14 cellular contexts compared by ENCODE assay signal in the genomic region with DNA sequence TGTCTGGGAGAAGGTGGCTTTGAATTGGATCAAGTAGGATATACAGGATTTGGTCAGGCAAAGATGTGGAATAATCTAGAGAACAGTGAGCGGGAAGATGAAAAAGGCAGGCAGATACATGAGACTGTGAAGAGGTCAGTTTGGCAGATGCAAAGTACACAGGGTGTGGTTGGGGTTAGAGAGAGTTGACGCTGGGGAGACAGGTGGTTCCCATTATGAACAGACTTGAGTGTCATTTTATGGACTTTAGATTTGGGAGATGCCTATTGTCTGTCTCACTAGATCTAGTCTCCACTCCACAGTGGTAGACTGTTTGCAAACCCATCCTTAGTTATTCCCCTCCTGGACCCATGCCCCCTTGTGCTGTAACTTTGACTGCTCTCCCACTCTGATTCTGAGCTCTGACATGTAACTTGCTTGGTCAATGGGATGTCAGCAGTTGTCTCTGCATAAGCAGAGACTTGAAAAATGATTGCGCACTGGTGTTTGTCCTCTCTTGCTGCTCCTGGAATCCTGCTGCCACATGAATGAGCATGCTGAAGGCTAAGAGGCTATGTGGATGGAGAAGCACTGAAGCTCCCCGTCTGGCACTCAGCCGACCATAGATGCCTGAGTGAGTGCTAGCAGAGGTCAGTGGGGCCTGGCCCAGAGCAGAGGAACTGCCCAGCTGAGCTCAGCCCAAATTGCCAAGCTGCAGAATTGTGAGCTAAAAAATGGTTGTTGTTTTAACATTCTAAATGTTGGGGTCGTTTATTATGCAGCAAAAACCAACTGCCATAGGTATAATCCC.
A peak's percentile ranks its signal among the peaks of the same experiment; 100 is the strongest.
DNase-seq lines count a peak whose midpoint lies in the region; ATAC-seq and TF ChIP-seq lines count a peak whose summit lies in the region.
"Had no signal": no experiment of that assay in that cellular context is flagged by ENCODE, and none has a peak within 500 bp of the region (broad histone marks: within the 10 kb centered on the region; RNA-seq: fewer than 3 reads in every experiment).

No MANE protein-coding gene starts in this region.

- TF ChIP-seq CTCF in esophagus muscularis mucosa (IDR thresholded peaks at IDR 0.05) = no peak

- no peaks in the 10 kb centered on the region for H3K36me3 ChIP-seq in esophagus muscularis mucosa

- H3K4me1 Mint-ChIP-seq in activated naive CD4-positive, alpha-beta T cell treated with anti-CD3 and anti-CD28 coated beads for 36 hours (ENCODE audit: low read depth) = peaks cover 3% of the 10 kb centered on the region

- H3K4me3 ChIP-seq in esophagus muscularis mucosa = no peak overlapping the region
- H3K4me3 ChIP-seq: body of pancreas had no signal

- H3K27ac ChIP-seq in esophagus muscularis mucosa (replicated peaks in 1 of 4) = peak overlapping the region; percentile 36 to 71 (median 46)
- H3K27ac ChIP-seq: 22Rv1, body of pancreas had no signal

- TF ChIP-seq POLR2A in esophagus muscularis mucosa (IDR thresholded peaks at IDR 0.05; ENCODE audit: low read depth) = no peak

- no peaks in the 10 kb centered on the region for H3K36me3 Mint-ChIP-seq in activated naive CD4-positive, alpha-beta T cell treated with anti-CD3 and anti-CD28 coated beads for 36 hours (ENCODE audit: low read depth)
- H3K36me3 Mint-ChIP-seq: activated CD8-positive, alpha-beta memory T cell treated with anti-CD3 and anti-CD28 coated beads, Interleukin-2, amount 10 ng/mL, durations not matched to agents 7 days and 5 days had no signal

- H3K27me3 Mint-ChIP-seq in activated naive CD4-positive, alpha-beta T cell treated with anti-CD3 and anti-CD28 coated beads for 36 hours (ENCODE audit: low read depth) = peaks cover 2% of the 10 kb centered on the region

- no peak overlapping the region for H3K27ac Mint-ChIP-seq in activated naive CD4-positive, alpha-beta T cell treated with anti-CD3 and anti-CD28 coated beads for 36 hours
- H3K27ac Mint-ChIP-seq: activated CD8-positive, alpha-beta memory T cell treated with anti-CD3 and anti-CD28 coated beads, Interleukin-2, amount 10 ng/mL, durations not matched to agents 7 days and 5 days had no signal

- intact Hi-C loops in esophagus muscularis mucosa (cut with DNase I) = loop anchor here (5.0 to 10.0 kb wide), 2 partner anchors 87 to 481 kb away; a partner anchor contains a TSS
- intact Hi-C loops in sciatic nerve (cut with DNase I) = no loop called here
- intact Hi-C loops in activated naive CD4-positive, alpha-beta T cell treated with anti-CD3 and anti-CD28 coated beads for 36 hours (cut with micrococcal nuclease) = no loop called here

- peak; percentile 27 for DNase-seq in NCI-H1092 treated with DMSO at 0.1 percent for 48 hours (lab: John Stamatoyannopoulos, UW)
- no peak for DNase-seq in NCI-H1092 (lab: John Stamatoyannopoulos, UW)
- DNase-seq in NCI-H345 (lab: John Stamatoyannopoulos, UW) = peak; percentile 43
- no peak for DNase-seq in esophagus muscularis mucosa (ENCODE audit: extremely low spot score)
- no peak for DNase-seq in sciatic nerve (ENCODE audit: low spot score)
- DNase-seq in activated naive CD4-positive, alpha-beta T cell treated with anti-CD3 and anti-CD28 coated beads for 36 hours = no peak
- DNase-seq: activated CD8-positive, alpha-beta memory T cell treated with anti-CD3 and anti-CD28 coated beads, Interleukin-2, amount 10 ng/mL, durations not matched to agents 7 days and 5 days; effector CD4-positive, alpha-beta T cell; NCI-H1694 treated with DMSO at 0.1 percent for 48 hours; stimulated activated CD4-positive, alpha-beta T cell treated with anti-CD3 and anti-CD28 coated beads, Interleukin-15, amount 100 ng/mL, for 24 hours had no signal

- no peaks in the 10 kb centered on the region for H3K27me3 ChIP-seq in esophagus muscularis mucosa
- H3K27me3 ChIP-seq: body of pancreas had no signal

- H3K4me3 Mint-ChIP-seq in activated naive CD4-positive, alpha-beta T cell treated with anti-CD3 and anti-CD28 coated beads for 36 hours = no peak overlapping the region
- H3K4me3 Mint-ChIP-seq: activated CD8-positive, alpha-beta memory T cell treated with anti-CD3 and anti-CD28 coated beads, Interleukin-2, amount 10 ng/mL, durations not matched to agents 7 days and 5 days had no signal

- H3K4me1 ChIP-seq in esophagus muscularis mucosa = peaks cover 21 to 38% (median 33%) of the 10 kb centered on the region in 4 donors

- TF ChIP-seq EP300 in esophagus muscularis mucosa (IDR thresholded peaks at IDR 0.05) = no peak

- CTCF ChIA-PET in activated naive CD4-positive, alpha-beta T cell treated with anti-CD3 and anti-CD28 coated beads for 36 hours (lab: Charles Lee) = no interaction called here

- no peaks in the 10 kb centered on the region for H3K9me3 ChIP-seq in esophagus muscularis mucosa
- H3K9me3 ChIP-seq: body of pancreas had no signal

- no peaks in the 10 kb centered on the region for H3K9me3 Mint-ChIP-seq in activated naive CD4-positive, alpha-beta T cell treated with anti-CD3 and anti-CD28 coated beads for 36 hours

- peak; percentile 26 for ATAC-seq in sciatic nerve
- no peak for ATAC-seq in GM18867 (IDR thresholded peaks at IDR 0.05; ENCODE audit: unreplicated experiment)
- no peak for ATAC-seq in GM21737 (IDR thresholded peaks at IDR 0.05; ENCODE audit: unreplicated experiment)
- ATAC-seq: activated CD8-positive, alpha-beta memory T cell treated with anti-CD3 and anti-CD28 coated beads, Interleukin-2, amount 10 ng/mL, durations not matched to agents 7 days and 5 days; body of pancreas had no signal

- 68% methylated on average over 6 of the region's 6 CpGs for WGBS in esophagus muscularis mucosa

Comparison
In these comparisons a context has a peak if more than half of its experiments do, and no peak if none do; other contexts are left out.
1. DNase-seq: peak in NCI-H1092 treated with DMSO at 0.1 percent for 48 hours (single experiment) and NCI-H345 (single experiment); none in NCI-H1092 (single experiment), esophagus muscularis mucosa (single experiment), sciatic nerve (single experiment) and activated naive CD4-positive, alpha-beta T cell treated with anti-CD3 and anti-CD28 coated beads for 36 hours (single experiment).